Comparison of ENCODE assay signal across 8 cellular contexts in the genomic region with DNA sequence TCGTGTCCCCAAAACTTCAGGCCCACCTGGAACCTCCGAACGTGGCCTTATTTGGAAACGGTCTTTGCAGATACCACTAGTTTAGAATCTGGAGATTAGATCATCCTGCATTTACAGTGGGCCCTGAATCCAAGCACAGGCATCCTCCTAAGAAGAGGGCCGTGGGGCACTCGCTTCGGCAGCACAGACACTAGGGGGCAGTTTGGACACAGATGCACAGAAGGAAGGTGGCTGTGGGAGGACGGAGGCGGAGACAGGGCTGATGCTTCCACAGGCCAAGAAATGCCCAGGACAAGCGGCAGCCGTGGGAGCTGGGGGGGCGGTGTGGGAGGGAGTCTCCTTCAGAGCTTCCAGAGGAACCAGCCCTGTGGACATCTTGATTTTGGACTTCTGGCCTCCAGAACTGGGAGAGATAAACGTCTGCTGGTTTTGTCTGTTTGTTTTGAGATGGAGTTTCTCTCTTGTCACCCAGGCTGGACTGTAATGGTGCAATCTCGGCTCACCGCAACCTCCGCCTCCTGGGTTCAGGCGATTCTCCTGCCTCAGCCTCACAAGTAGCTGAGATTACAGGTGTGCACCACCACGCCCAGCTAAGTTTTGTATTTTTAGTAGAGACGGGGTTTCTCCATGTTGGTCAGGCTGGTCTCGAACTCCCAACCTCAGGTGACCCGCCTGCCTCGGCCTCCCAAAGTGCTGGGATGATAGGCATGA. TPM values are rescaled to one million over a fixed set of nuclear protein-coding genes. Genes with fewer than 3 reads are reported as not detected.
A peak's percentile ranks its signal among the peaks of the same experiment; 100 is the strongest.
DNase-seq lines count a peak whose midpoint lies in the region; ATAC-seq and TF ChIP-seq lines count a peak whose summit lies in the region.
"Not testable (repeated sequence)": the region's sequence is repeated elsewhere in the genome, so short reads cannot be mapped to it uniquely, and the experiment has no call there.

No MANE protein-coding gene starts in this region.

- H3K4me3 ChIP-seq in RWPE2 (ENCODE audit: severe bottlenecking); fibroblast of pulmonary artery (replicated peaks; ENCODE audit: low read depth, low read length): not testable (repeated sequence)

- peaks cover 3 to 11% (median 9%) of the 10 kb centered on the region in 7 donors for H3K9me3 Mint-ChIP-seq in CD14-positive monocyte
- H3K9me3 Mint-ChIP-seq in activated naive CD8-positive, alpha-beta T cell treated with anti-CD3 and anti-CD28 coated beads, Interleukin-2, amount 50 U/mL, for 24 hours; memory B cell; stimulated activated memory B cell treated with anti-CD40 and anti-IgM and Interleukin-4, amounts not matched to agents 10 μg/mL and 1 μg/mL and 100 μg/mL, for 72 hours: not testable (repeated sequence)

- peaks cover 2 to 13% (median 11%) of the 10 kb centered on the region in 3 donors for H3K27me3 Mint-ChIP-seq in CD14-positive monocyte (ENCODE audit: low read depth in 3 of 3)
- not testable (repeated sequence) for H3K27me3 Mint-ChIP-seq in activated naive CD8-positive, alpha-beta T cell treated with anti-CD3 and anti-CD28 coated beads, Interleukin-2, amount 50 U/mL, for 24 hours; memory B cell; stimulated activated memory B cell treated with anti-CD40 and anti-IgM and Interleukin-4, amounts not matched to agents 10 μg/mL and 1 μg/mL and 100 μg/mL, for 72 hours

- ATAC-seq in RWPE2 (ENCODE audit: low read depth) = peak; percentile 80
- not testable (repeated sequence) for ATAC-seq in activated naive CD8-positive, alpha-beta T cell treated with anti-CD3 and anti-CD28 coated beads, Interleukin-2, amount 50 U/mL, for 24 hours; stimulated activated memory B cell treated with anti-CD40 and anti-IgM and Interleukin-4, amounts not matched to agents 10 μg/mL and 1 μg/mL and 100 μg/mL, for 72 hours
- peak; percentile 26 for ATAC-seq in memory B cell (ENCODE audit: low read depth)

- DNase-seq in CD14-positive monocyte (ENCODE audit: low spot score); memory B cell (ENCODE audit: low spot score in 2 of 2): not testable (repeated sequence)
- DNase-seq in GM20000 (ENCODE audit: low spot score) (peak; percentile 64), NCI-H1417 (lab: John Stamatoyannopoulos, UW) (peak in 2 of 3 experiments; percentile 18 to 28), RWPE2 (ENCODE audit: low spot score) (peak; percentile 72), fibroblast of pulmonary artery (ENCODE audit: low read depth) (peak; percentile 77)
- peak; percentile 33 for DNase-seq in activated naive CD8-positive, alpha-beta T cell treated with anti-CD3 and anti-CD28 coated beads, Interleukin-2, amount 50 U/mL, for 24 hours

- not testable (repeated sequence) for H3K4me3 Mint-ChIP-seq in CD14-positive monocyte; activated naive CD8-positive, alpha-beta T cell treated with anti-CD3 and anti-CD28 coated beads, Interleukin-2, amount 50 U/mL, for 24 hours; memory B cell; stimulated activated memory B cell treated with anti-CD40 and anti-IgM and Interleukin-4, amounts not matched to agents 10 μg/mL and 1 μg/mL and 100 μg/mL, for 72 hours

- not testable (repeated sequence) for H3K27ac ChIP-seq in RWPE2 (ENCODE audit: poor library complexity, severe bottlenecking)

- TF ChIP-seq CTCF in CD14-positive monocyte (IDR thresholded peaks at IDR 0.05) = peak; percentile 58
- peak; percentile 64 for TF ChIP-seq CTCF in GM20000 (IDR thresholded peaks at IDR 0.05; ENCODE audit: extremely low read depth, missing control alignments)
- peak; percentile 59 for TF ChIP-seq CTCF in RWPE2 (IDR thresholded peaks at IDR 0.05; ENCODE audit: poor library complexity, severe bottlenecking)
- TF ChIP-seq CTCF in fibroblast of pulmonary artery (IDR thresholded peaks at IDR 0.05; ENCODE audit: low read length, missing control alignments) = peak; percentile 77

- H3K27me3 ChIP-seq in RWPE2 (ENCODE audit: insufficient read depth, poor library complexity, severe bottlenecking) = not testable (repeated sequence)

- not testable (repeated sequence) for H3K36me3 ChIP-seq in RWPE2 (ENCODE audit: low read depth)

- not testable (repeated sequence) for H3K4me1 Mint-ChIP-seq in CD14-positive monocyte; activated naive CD8-positive, alpha-beta T cell treated with anti-CD3 and anti-CD28 coated beads, Interleukin-2, amount 50 U/mL, for 24 hours
- peaks cover 18% of the 10 kb centered on the region for H3K4me1 Mint-ChIP-seq in memory B cell
- H3K4me1 Mint-ChIP-seq in stimulated activated memory B cell treated with anti-CD40 and anti-IgM and Interleukin-4, amounts not matched to agents 10 μg/mL and 1 μg/mL and 100 μg/mL, for 72 hours = peaks cover 38% of the 10 kb centered on the region

- not testable (repeated sequence) for H3K4me1 ChIP-seq in RWPE2 (ENCODE audit: insufficient read depth, poor library complexity, severe bottlenecking)

- not testable (repeated sequence) for H3K36me3 Mint-ChIP-seq in CD14-positive monocyte; activated naive CD8-positive, alpha-beta T cell treated with anti-CD3 and anti-CD28 coated beads, Interleukin-2, amount 50 U/mL, for 24 hours (ENCODE audit: low read depth); memory B cell; stimulated activated memory B cell treated with anti-CD40 and anti-IgM and Interleukin-4, amounts not matched to agents 10 μg/mL and 1 μg/mL and 100 μg/mL, for 72 hours

- H3K27ac Mint-ChIP-seq in CD14-positive monocyte = peak overlapping the region in 1 of 7 donors; percentile 3
- H3K27ac Mint-ChIP-seq in activated naive CD8-positive, alpha-beta T cell treated with anti-CD3 and anti-CD28 coated beads, Interleukin-2, amount 50 U/mL, for 24 hours; memory B cell: not testable (repeated sequence)
- H3K27ac Mint-ChIP-seq in stimulated activated memory B cell treated with anti-CD40 and anti-IgM and Interleukin-4, amounts not matched to agents 10 μg/mL and 1 μg/mL and 100 μg/mL, for 72 hours = peak overlapping the region; percentile 67

- intact Hi-C loops in CD14-positive monocyte (cut with micrococcal nuclease) = not testable (repeated sequence)

- not testable (repeated sequence) for H3K9me3 ChIP-seq in RWPE2 (ENCODE audit: severe bottlenecking)

RNA-seq across cellular contexts. Expression of gene LCN8, which starts 2.9 kb away (rescaled TPM):
- not detected for polyA plus RNA-seq in CD14-positive monocyte

RNA-seq across cellular contexts. Expression of gene LCN15, which starts 3.3 kb away (rescaled TPM):
- polyA plus RNA-seq in CD14-positive monocyte = not detected

RNA-seq across cellular contexts. Expression of gene LCN6, which starts 12.7 kb away (rescaled TPM):
- polyA plus RNA-seq in CD14-positive monocyte = not detected

RNA-seq across cellular contexts. Expression of gene LCN10, which starts 18.2 kb away (rescaled TPM):
- not detected for polyA plus RNA-seq in CD14-positive monocyte

RNA-seq across cellular contexts. Expression of gene TMEM141, which starts 30.2 kb away (rescaled TPM):
- 10 to 100 TPM; 33.1 to 47.2 TPM for polyA plus RNA-seq in CD14-positive monocyte
